In genomic region chr18:61398961-61399632, GRCh38 we compare ENCODE assay signal across 1 cellular context.
TF ChIP-seq lines count a peak whose summit lies in the region.

No MANE protein-coding gene starts in this region.

TF ChIP-seq in SK-N-SH, 30 proteins besides CTCF, POLR2A, EP300 and RAD21 (continued from another document):
- TF ChIP-seq ZBTB33 (IDR thresholded peaks at IDR 0.05; ENCODE audit: borderline replicate concordance, low read depth) (0 out of 2 replicates have a peak, but pooled peaks have one; percentile 32), RXRA (IDR thresholded peaks at IDR 0.05; ENCODE audit: borderline replicate concordance, low read depth) (peak; percentile 8; the same call in 1 of the 2 replicates), MEF2A (IDR thresholded peaks at IDR 0.05; ENCODE audit: borderline replicate concordance, low read depth) (0 out of 2 replicates have a peak, but pooled peaks have one; percentile 2), SMC3 (IDR thresholded peaks at IDR 0.05; ENCODE audit: low read depth, low read length) (no peak), FOSL2 (IDR thresholded peaks at IDR 0.05; ENCODE audit: borderline replicate concordance, low read depth) (peak; percentile 29), GATA2 (CRISPR knock-in tag; IDR thresholded peaks at IDR 0.05) (no peak), JUND (IDR thresholded peaks at IDR 0.05) (no peak; the same call in 1 of the 2 replicates), USF1 (IDR thresholded peaks at IDR 0.05; ENCODE audit: borderline replicate concordance, low read depth) (0 out of 2 replicates have a peak, but pooled peaks have one; percentile 11), NFIC (IDR thresholded peaks at IDR 0.05; ENCODE audit: borderline replicate concordance) (peak; percentile 93), MXI1 (IDR thresholded peaks at IDR 0.05; ENCODE audit: low read depth, low read length) (no peak), USF2 (IDR thresholded peaks at IDR 0.05; ENCODE audit: borderline replicate concordance, low read depth, low read length) (no peak), YY1 (IDR thresholded peaks at IDR 0.05; ENCODE audit: low read depth) (no peak), FOXJ3 (CRISPR knock-in tag; IDR thresholded peaks at IDR 0.05) (no peak)
